ENCODE assay signal across 13 cellular contexts in genomic region chr4:168857546-168858314, GRCh38.
A peak's percentile ranks its signal among the peaks of the same experiment; 100 is the strongest.
DNase-seq lines count a peak whose midpoint lies in the region; TF ChIP-seq lines count a peak whose summit lies in the region.
"Had no signal": no experiment of that assay in that cellular context is flagged by ENCODE, and none has a peak within 500 bp of the region (broad histone marks: within the 10 kb centered on the region; RNA-seq: fewer than 3 reads in every experiment).

No MANE protein-coding gene starts in this region.

- intact Hi-C loops in thyroid gland (cut with DNase I), result no loop called here

- peaks cover 7 to 67% of the 10 kb centered on the region in 2 donors for H3K4me1 ChIP-seq in muscle layer of duodenum (ENCODE audit: control insufficient read depth in 1 of 2, insufficient read depth in 2 of 2, low read length in 2 of 2)
- H3K4me1 ChIP-seq in thyroid gland, result peaks cover 34 to 38% of the 10 kb centered on the region in 2 donors

- peaks cover 5 to 11% of the 10 kb centered on the region in 2 donors for H3K36me3 ChIP-seq in muscle layer of duodenum (ENCODE audit: control insufficient read depth in 1 of 2, insufficient read depth in 2 of 2, low read length in 2 of 2)
- H3K36me3 ChIP-seq in thyroid gland, result no peaks in the 10 kb centered on the region

- H3K9me3 ChIP-seq in muscle layer of duodenum (ENCODE audit: control insufficient read depth in 1 of 2, low read length in 2 of 2), result no peaks in the 10 kb centered on the region
- H3K9me3 ChIP-seq in thyroid gland, result no peaks in the 10 kb centered on the region

- WGBS in thyroid gland, 2 donors, result 88 to 90% methylated on average over 5 of the region's 5 CpGs

- DNase-seq in M059J (ENCODE audit: low read depth), result peak; percentile 63
- peak; percentile 20 for DNase-seq in dermis blood vessel endothelial cell
- no peak for DNase-seq in thyroid gland
- no peak for DNase-seq in NCI-H524 treated with DMSO at 0.1 percent for 48 hours (lab: John Stamatoyannopoulos, UW)
- DNase-seq in NCI-H1436 treated with DMSO at 0.1 percent for 48 hours (lab: John Stamatoyannopoulos, UW), result no peak
- DNase-seq in erythroblast (lab: John Stamatoyannopoulos, UW), result no peak
- DNase-seq: activated CD8-positive, alpha-beta memory T cell treated with anti-CD3 and anti-CD28 coated beads for 24 hours; activated naive CD4-positive, alpha-beta T cell treated with anti-CD3 and anti-CD28 coated beads for 36 hours; NCI-H526 treated with DMSO at 0.1 percent for 48 hours; posterior cingulate gyrus; stimulated activated CD4-positive, alpha-beta T cell treated with anti-CD3 and anti-CD28 coated beads, Interleukin-4, amount 100 ng/mL, for 24 hours had no signal

- no peak for TF ChIP-seq CTCF in thyroid gland (IDR thresholded peaks at IDR 0.05)

- no peak overlapping the region for H3K4me3 ChIP-seq in muscle layer of duodenum (ENCODE audit: low read depth in 1 of 2, low read length in 2 of 2)
- H3K4me3 ChIP-seq in thyroid gland (replicated peaks in 1 of 3), result no peak overlapping the region
- H3K4me3 ChIP-seq: lung had no signal

- H3K27ac ChIP-seq in muscle layer of duodenum (ENCODE audit: low read length) (peak overlapping the region; percentile 78), thyroid gland (peak overlapping the region; percentile 66 to 76 (median 73))

- TF ChIP-seq POLR2A in thyroid gland (IDR thresholded peaks at IDR 0.05), result no peak
- no peak for TF ChIP-seq POLR2A in erythroblast (IDR thresholded peaks at IDR 0.05; ENCODE audit: low read length)

- H3K27me3 ChIP-seq in muscle layer of duodenum (ENCODE audit: low read depth, low read length) (no peaks in the 10 kb centered on the region), thyroid gland (no peaks in the 10 kb centered on the region)

Comparison
In these comparisons a context has a peak if more than half of its experiments do, and no peak if none do; other contexts are left out.
1. DNase-seq: peak in M059J (single experiment) and dermis blood vessel endothelial cell (single experiment); none in thyroid gland (0 of 2), NCI-H524 treated with DMSO at 0.1 percent for 48 hours (single experiment), NCI-H1436 treated with DMSO at 0.1 percent for 48 hours (single experiment) and erythroblast (0 of 2).